18 cellular contexts compared by ENCODE assay signal in the genomic region with DNA sequence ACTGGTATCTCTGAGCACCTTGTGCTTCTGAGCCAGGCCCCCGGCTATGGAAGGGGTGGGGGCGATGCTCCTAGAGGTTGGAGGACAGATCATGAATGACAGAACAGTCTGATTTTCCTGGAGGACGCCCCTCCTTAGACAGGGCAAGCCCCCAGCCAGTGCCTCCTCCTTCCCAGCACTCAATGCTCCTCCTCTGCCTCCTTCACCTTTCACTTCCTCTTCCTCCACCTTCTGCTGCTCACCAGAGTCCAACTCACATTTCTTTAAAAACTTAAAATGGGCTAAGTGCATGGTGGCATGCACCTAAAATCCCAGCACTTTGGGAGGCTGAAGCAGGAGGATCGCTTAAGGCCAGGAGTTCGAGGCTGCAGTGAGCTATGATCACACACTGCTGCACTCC.
DNase-seq lines count a peak whose midpoint lies in the region; ATAC-seq lines count a peak whose summit lies in the region.
"Had no signal": no experiment of that assay in that cellular context is flagged by ENCODE, and none has a peak within 500 bp of the region (broad histone marks: within the 10 kb centered on the region; RNA-seq: fewer than 3 reads in every experiment).

No MANE protein-coding gene starts in this region.

- peak overlapping the region in 5 of 8 donors; percentile 3 to 70 (median 50) for H3K4me3 Mint-ChIP-seq in naive B cell
- H3K4me3 Mint-ChIP-seq: activated CD8-positive, alpha-beta memory T cell treated with anti-CD3 and anti-CD28 coated beads, Interleukin-2, amount 10 ng/mL, durations not matched to agents 7 days and 5 days; neural crest cell had no signal

- peaks cover 18 to 38% (median 22%) of the 10 kb centered on the region in 3 donors for H3K4me1 Mint-ChIP-seq in naive B cell

- peaks cover 0 to 8% (median 0%) of the 10 kb centered on the region in 3 donors for H3K27me3 Mint-ChIP-seq in naive B cell

- peak; percentile 76 for DNase-seq in NOMO-1 treated with dmso at 0.1 percent for 144 hours (lab: John Stamatoyannopoulos, UW; ENCODE audit: unreplicated experiment)
- DNase-seq in naive B cell: peak; percentile 30
- no peak for DNase-seq in NCI-H1092 treated with DMSO at 0.1 percent for 48 hours (lab: John Stamatoyannopoulos, UW)
- DNase-seq: activated CD4-positive, alpha-beta T cell treated with anti-CD3 and anti-CD28 coated beads for 1 hour; activated CD8-positive, alpha-beta memory T cell treated with anti-CD3 and anti-CD28 coated beads, Interleukin-2, amount 10 ng/mL, durations not matched to agents 7 days and 5 days; amygdala; gastrocnemius medialis; left cardiac atrium; midbrain; NCI-H2227 treated with DMSO at 0.1 percent for 48 hours; OCI-M1; SJCRH30; T-helper 9 cell had no signal

- ATAC-seq in GM18909 (IDR thresholded peaks at IDR 0.05; ENCODE audit: poor library complexity, unreplicated experiment) (peak; percentile 54), HG03159 (IDR thresholded peaks at IDR 0.05; ENCODE audit: unreplicated experiment) (peak; percentile 43), naive B cell (ENCODE audit: low read depth in 2 of 2) (peak; percentile 69 to 74), HG02884 (IDR thresholded peaks at IDR 0.05; ENCODE audit: unreplicated experiment) (no peak), GM18520 (IDR thresholded peaks at IDR 0.05; ENCODE audit: unreplicated experiment) (no peak)
- ATAC-seq: activated CD8-positive, alpha-beta memory T cell treated with anti-CD3 and anti-CD28 coated beads, Interleukin-2, amount 10 ng/mL, durations not matched to agents 7 days and 5 days; gastrocnemius medialis; left cardiac atrium had no signal

- no peaks in the 10 kb centered on the region for H3K36me3 Mint-ChIP-seq in naive B cell
- H3K36me3 Mint-ChIP-seq: activated CD8-positive, alpha-beta memory T cell treated with anti-CD3 and anti-CD28 coated beads, Interleukin-2, amount 10 ng/mL, durations not matched to agents 7 days and 5 days had no signal

- no peaks in the 10 kb centered on the region for H3K9me3 Mint-ChIP-seq in naive B cell
- H3K9me3 Mint-ChIP-seq: neural crest cell had no signal

- no peak overlapping the region for H3K27ac Mint-ChIP-seq in naive B cell
- H3K27ac Mint-ChIP-seq: activated CD8-positive, alpha-beta memory T cell treated with anti-CD3 and anti-CD28 coated beads, Interleukin-2, amount 10 ng/mL, durations not matched to agents 7 days and 5 days had no signal

Comparison
In these comparisons a context has a peak if more than half of its experiments do, and no peak if none do; other contexts are left out.
1. ATAC-seq: peak in GM18909 (single experiment), HG03159 (single experiment) and naive B cell (2 of 2); none in HG02884 (single experiment) and GM18520 (single experiment).